14 cellular contexts compared by ENCODE assay signal in genomic region chr13:26605845-26606244, GRCh38. TPM values are rescaled to one million over a fixed set of nuclear protein-coding genes. Genes with fewer than 3 reads are reported as not detected.
DNase-seq lines count a peak whose midpoint lies in the region; ATAC-seq, FAIRE-seq and TF ChIP-seq lines count a peak whose summit lies in the region.
"Had no signal": no experiment of that assay in that cellular context is flagged by ENCODE, and none has a peak within 500 bp of the region (broad histone marks: within the 10 kb centered on the region; RNA-seq: fewer than 3 reads in every experiment).

No MANE protein-coding gene starts in this region.

- H3K9me2 ChIP-seq in HCT116 (ENCODE audit: insufficient read depth) = no peaks in the 10 kb centered on the region

- H3K9ac ChIP-seq in HCT116 (ENCODE audit: low read length) = no peak overlapping the region
- H3K9ac ChIP-seq in adipocyte (ENCODE audit: low read length) = peak overlapping the region; percentile 83
- H3K9ac ChIP-seq: parathyroid adenoma had no signal

- intact Hi-C loops in HCT116 (cut with micrococcal nuclease) = loop anchor here (5.0 kb wide), 1 partner anchor 424 kb away; no protein-coding TSS in a partner anchor

- H3K4me2 ChIP-seq in HCT116 (ENCODE audit: low read length) = no peak overlapping the region

- H3K27me3 ChIP-seq in HCT116 (ENCODE audit: insufficient read depth, low read length) (peaks cover 24% of the 10 kb centered on the region), adipocyte (replicated peaks; ENCODE audit: control insufficient read depth, insufficient read depth, low read length) (no peaks in the 10 kb centered on the region)

- no peak for TF ChIP-seq POLR2A in HCT116 (IDR thresholded peaks at IDR 0.05; ENCODE audit: borderline replicate concordance, extremely low read depth, insufficient read depth, insufficient read length)

- BruUV-seq in HCT116 (replicated peaks; lab: Mats Ljungman, UMichigan) = no TSS peak

- H3K4me3 ChIP-seq in HCT116 (replicated peaks in 1 of 2; ENCODE audit: low read depth in 1 of 2, low read length in 2 of 2) (no peak overlapping the region), adipocyte (ENCODE audit: low read length) (peak overlapping the region; percentile 22)

- POLR2A ChIA-PET in HCT116 (lab: Charles Lee) = no interaction called here

- DNase-seq in Ammon's horn (ENCODE audit: low spot score) (peak; percentile 30), HCT116 (ENCODE audit: low read depth, low spot score) (no peak), adipocyte (ENCODE audit: low read depth) (no peak), islet precursor cell (peak; percentile 65), EL (no peak), HTR-8/SVneo (ENCODE audit: insufficient read length, low spot score) (no peak)
- DNase-seq: activated naive CD4-positive, alpha-beta T cell; central memory CD4-positive, alpha-beta T cell; stimulated activated CD4-positive, alpha-beta T cell treated with anti-CD3 and anti-CD28 coated beads, Interleukin-1b, Interleukin-23, amount 100 ng/mL, for 48 hours had no signal

- H3K27ac ChIP-seq in HCT116 (ENCODE audit: low read depth, low read length) = no peak overlapping the region
- H3K27ac ChIP-seq: parathyroid adenoma, RWPE1 had no signal

- no peaks in the 10 kb centered on the region for H3K4me1 ChIP-seq in HCT116 (ENCODE audit: control insufficient read depth in 1 of 2, insufficient read depth in 2 of 2, low read length in 2 of 2)
- H3K4me1 ChIP-seq in adipocyte (ENCODE audit: control insufficient read depth, insufficient read depth, low read length) = peaks cover 67% of the 10 kb centered on the region

- TF ChIP-seq CTCF in HCT116 (IDR thresholded peaks at IDR 0.05 in 2 of 3, conservative IDR thresholded peaks at IDR 0.05 in 1 of 3; ENCODE audit: borderline replicate concordance in 1 of 3, insufficient read depth in 1 of 3, low read depth in 2 of 3, low read length in 2 of 3) = peak in 2 of 3 experiments; percentile 58 to 59; a peak in 4 of 6 replicates

- no peaks in the 10 kb centered on the region for H3K79me2 ChIP-seq in HCT116 (ENCODE audit: insufficient read depth, low read length)

- H4K20me1 ChIP-seq in HCT116 (ENCODE audit: insufficient read depth) = no peaks in the 10 kb centered on the region

- no peak overlapping the region for H2AFZ ChIP-seq in HCT116 (ENCODE audit: low read depth, low read length, poor library complexity, severe bottlenecking)
- H2AFZ ChIP-seq: parathyroid adenoma had no signal

- peak; percentile 92 for ATAC-seq in HCT116
- ATAC-seq in GM21717 (IDR thresholded peaks at IDR 0.05; ENCODE audit: unreplicated experiment) = no peak
- no peak for ATAC-seq in HG02938 (IDR thresholded peaks at IDR 0.05; ENCODE audit: unreplicated experiment)
- ATAC-seq: esophagus mucosa had no signal

- RAD21 ChIA-PET in HCT116 (lab: Charles Lee; ENCODE audit: low non-redundant PET in 1 of 2, low total read pairs in 2 of 2, uncharacterized antibody in 2 of 2, unreplicated experiment in 2 of 2) = interaction anchor here in 1 of 2 experiments (1.4 kb wide), 1 partner anchor 421 kb away, joined by 3 read pairs; no protein-coding TSS in a partner anchor

- CTCF ChIA-PET in HCT116 (lab: Charles Lee) = interaction anchor here (0.6 to 2.2 kb wide), 8 partner anchors 9 to 420 kb away, joined by 3 to 26 read pairs (median 4); no protein-coding TSS in a partner anchor

- FAIRE-seq in HTR-8/SVneo (lab: Jason Lieb, UNC) = no peak

- H3K36me3 ChIP-seq in HCT116 (ENCODE audit: control insufficient read depth in 1 of 2, insufficient read depth in 2 of 2, low read length in 2 of 2) (no peaks in the 10 kb centered on the region), adipocyte (ENCODE audit: control insufficient read depth, insufficient read depth, low read length, severe bottlenecking) (peaks cover 8% of the 10 kb centered on the region)

- no peaks in the 10 kb centered on the region for H3K9me3 ChIP-seq in HCT116 (ENCODE audit: control insufficient read depth in 1 of 2, insufficient read depth in 1 of 2, low read depth in 1 of 2, low read length in 2 of 2)
- H3K9me3 ChIP-seq in adipocyte (ENCODE audit: control insufficient read depth, low read length) = no peaks in the 10 kb centered on the region

- peak; percentile 19; the same call in 1 of the 2 replicates for TF ChIP-seq RAD21 in HCT116 (IDR thresholded peaks at IDR 0.05; ENCODE audit: low read depth)

TF ChIP-seq in HCT116, 20 proteins besides CTCF, POLR2A, EP300 and RAD21:
- no peak for TF ChIP-seq FOSL1 (IDR thresholded peaks at IDR 0.05; ENCODE audit: low read depth)
- no peak for TF ChIP-seq EZH2 (IDR thresholded peaks at IDR 0.05)
- TF ChIP-seq CBX3 (IDR thresholded peaks at IDR 0.05; ENCODE audit: low read depth) = no peak
- no peak for TF ChIP-seq SRF (IDR thresholded peaks at IDR 0.05; ENCODE audit: low read depth)
- no peak for TF ChIP-seq JUND (IDR thresholded peaks at IDR 0.05)
- no peak for TF ChIP-seq MAX (IDR thresholded peaks at IDR 0.05)
- TF ChIP-seq POLR2AphosphoS5 (IDR thresholded peaks at IDR 0.05; ENCODE audit: low read depth, low read length) = no peak
- TF ChIP-seq EZH2phosphoT487 (IDR thresholded peaks at IDR 0.05; ENCODE audit: borderline replicate concordance) = no peak
- no peak for TF ChIP-seq ZBTB33 (IDR thresholded peaks at IDR 0.05; ENCODE audit: extremely low read depth, insufficient replicate concordance, low read length)
- TF ChIP-seq SIN3A (IDR thresholded peaks at IDR 0.05; ENCODE audit: low read depth) = no peak
- TF ChIP-seq EGR1 (IDR thresholded peaks at IDR 0.05; ENCODE audit: low read depth) = no peak

RNA-seq across cellular contexts. Expression of gene WASF3, which starts 48.4 kb away (rescaled TPM):
- total RNA-seq in HCT116 (2021; ENCODE audit: unreplicated experiment) = 3.4 TPM
- polyA plus RNA-seq in HCT116 (2012) = 0.60 and 0.90 TPM in 2 replicates

Comparison
In these comparisons a context has a peak if more than half of its experiments do, and no peak if none do; other contexts are left out.
1. DNase-seq: peak in Ammon's horn (single experiment) and islet precursor cell (single experiment); none in HCT116 (single experiment), adipocyte (single experiment), EL (single experiment) and HTR-8/SVneo (single experiment).